In genomic region chr19:16076154-16076957, GRCh38 we compare ENCODE assay signal across 8 cellular contexts. TPM values are rescaled to one million over a fixed set of nuclear protein-coding genes. Genes with fewer than 3 reads are reported as not detected.
DNase-seq lines count a peak whose midpoint lies in the region; ATAC-seq, FAIRE-seq and TF ChIP-seq lines count a peak whose summit lies in the region.

TSS of gene TPM4 (plus strand) at chr19:16076495. CDS start at chr19:16076566, 71 bp downstream.

- peak within 1 kb of the TSS; percentile 66 for H2AFZ ChIP-seq in SU-DHL-6 (ENCODE audit: low read depth, low read length, severe bottlenecking)

- no peaks in the 10 kb centered on the region for H3K27me3 Mint-ChIP-seq in activated naive CD8-positive, alpha-beta T cell treated with anti-CD3 and anti-CD28 coated beads for 36 hours

- H3K9ac ChIP-seq in SU-DHL-6 (ENCODE audit: low read length), result peak within 1 kb of the TSS; percentile 92

- H3K36me3 ChIP-seq in SU-DHL-6 (ENCODE audit: low read length) (no peaks in the 10 kb centered on the region), pancreas (no peaks in the 10 kb centered on the region), thyroid gland (no peaks in the 10 kb centered on the region)

- no peaks in the 10 kb centered on the region for H3K9me3 Mint-ChIP-seq in activated naive CD8-positive, alpha-beta T cell treated with anti-CD3 and anti-CD28 coated beads for 36 hours

- H4K20me1 ChIP-seq in SU-DHL-6 (ENCODE audit: low read depth, low read length), result no peaks in the 10 kb centered on the region

- H3K79me2 ChIP-seq in SU-DHL-6 (ENCODE audit: insufficient read depth, low read length), result peaks cover 37% of the 10 kb centered on the region

- intact Hi-C loops in Right ventricle myocardium superior (cut with DNase I), result loop anchor here (5.0 kb wide), 1 partner anchor 36 kb away; the partner anchor contains the start of gene RAB8A
- intact Hi-C loops in pancreas (cut with DNase I), result no loop called here
- intact Hi-C loops in thyroid gland (cut with DNase I), result no loop called here

- peak within 1 kb of the TSS; percentile 94 for H3K4me2 ChIP-seq in SU-DHL-6 (ENCODE audit: low read depth, low read length, poor library complexity, severe bottlenecking)

- TF ChIP-seq POLR2A in thyroid gland (IDR thresholded peaks at IDR 0.05), result peak; percentile 51 to 68

- H3K4me1 ChIP-seq in pancreas (peaks cover 0 to 7% (median 3%) of the 10 kb centered on the region in 3 donors), thyroid gland (peaks cover 13 to 16% of the 10 kb centered on the region in 2 donors)

- H3K4me3 ChIP-seq in SU-DHL-6 (ENCODE audit: insufficient read depth, low read length, poor library complexity, severe bottlenecking), result peak within 1 kb of the TSS; percentile 89
- peak within 1 kb of the TSS; percentile 77 to 95 (median 84) for H3K4me3 ChIP-seq in pancreas
- H3K4me3 ChIP-seq in thyroid gland (replicated peaks in 1 of 3), result peak within 1 kb of the TSS; percentile 1 to 98 (median 88)

- TF ChIP-seq EP300 in Ishikawa (IDR thresholded peaks at IDR 0.05; ENCODE audit: borderline replicate concordance), result peak; percentile 35; the same call in 1 of the 2 replicates

- 0 to 1% methylated on average over 60 to 101 of the region's 101 CpGs for WGBS in pancreas, 2 donors
- 0 to 1% methylated on average over 17 to 19 of the region's 101 CpGs for WGBS in thyroid gland, 2 donors

- no peak for TF ChIP-seq CTCF in SU-DHL-6 (IDR thresholded peaks at IDR 0.05; ENCODE audit: insufficient read depth, low read length, poor library complexity, severe bottlenecking)
- TF ChIP-seq CTCF in pancreas (IDR thresholded peaks at IDR 0.05), result no peak
- no peak for TF ChIP-seq CTCF in thyroid gland (IDR thresholded peaks at IDR 0.05)

- no peak for FAIRE-seq in pancreas (lab: Jason Lieb, UNC)

- H3K9me3 ChIP-seq in SU-DHL-6 (ENCODE audit: insufficient read depth, low read length) (no peaks in the 10 kb centered on the region), pancreas (no peaks in the 10 kb centered on the region), thyroid gland (no peaks in the 10 kb centered on the region)

- peaks cover 52% of the 10 kb centered on the region for H3K4me1 Mint-ChIP-seq in activated naive CD8-positive, alpha-beta T cell treated with anti-CD3 and anti-CD28 coated beads for 36 hours

- H3K27me3 ChIP-seq in SU-DHL-6 (ENCODE audit: low read length), result no peaks in the 10 kb centered on the region
- H3K27me3 ChIP-seq in pancreas, result no peaks in the 10 kb centered on the region
- H3K27me3 ChIP-seq in thyroid gland, result no peaks in the 10 kb centered on the region

- no peaks in the 10 kb centered on the region for H3K9me2 ChIP-seq in SU-DHL-6 (replicated peaks; ENCODE audit: insufficient read depth, low read length)

- peaks cover 34% of the 10 kb centered on the region for H3K36me3 Mint-ChIP-seq in activated naive CD8-positive, alpha-beta T cell treated with anti-CD3 and anti-CD28 coated beads for 36 hours

- H3F3A ChIP-seq in SU-DHL-6 (ENCODE audit: insufficient read depth), result peaks cover 41% of the 10 kb centered on the region

- peak; percentile 92 for DNase-seq in DMS 273 (lab: John Stamatoyannopoulos, UW; ENCODE audit: unreplicated experiment)
- DNase-seq in activated naive CD8-positive, alpha-beta T cell treated with anti-CD3 and anti-CD28 coated beads for 36 hours, result peak; percentile 90
- DNase-seq in Right ventricle myocardium superior, result peak; percentile 95
- peak; percentile 76 to 90 (median 84) for DNase-seq in pancreas
- DNase-seq in thyroid gland, result peak; percentile 72 to 76

- peak within 1 kb of the TSS; percentile 96 for H3K27ac ChIP-seq in SU-DHL-6 (ENCODE audit: low read depth, low read length)
- peak within 1 kb of the TSS; percentile 82 to 95 (median 94) for H3K27ac ChIP-seq in pancreas
- peak within 1 kb of the TSS; percentile 95 to 99 (median 98) for H3K27ac ChIP-seq in thyroid gland

- peak; percentile 56 for ATAC-seq in GM21367 (IDR thresholded peaks at IDR 0.05; ENCODE audit: unreplicated experiment)
- peak; percentile 87 for ATAC-seq in Right ventricle myocardium superior (ENCODE audit: poor library complexity)
- ATAC-seq in pancreas, result peak; percentile 73 to 79 (median 78)

- peak within 1 kb of the TSS; percentile 100 for H3K27ac Mint-ChIP-seq in activated naive CD8-positive, alpha-beta T cell treated with anti-CD3 and anti-CD28 coated beads for 36 hours

- no peak for TF ChIP-seq RAD21 in Ishikawa (IDR thresholded peaks at IDR 0.05; ENCODE audit: low read depth)

- peak within 1 kb of the TSS; percentile 81 for H3K4me3 Mint-ChIP-seq in activated naive CD8-positive, alpha-beta T cell treated with anti-CD3 and anti-CD28 coated beads for 36 hours

TF ChIP-seq in Ishikawa, 13 proteins besides CTCF, POLR2A, EP300 and RAD21:
- peak; percentile 88 for TF ChIP-seq CREB1 (IDR thresholded peaks at IDR 0.05; ENCODE audit: low read depth)
- no peak for TF ChIP-seq CEBPB (IDR thresholded peaks at IDR 0.05)
- peak; percentile 59; the same call in 1 of the 2 replicates for TF ChIP-seq YY1 (IDR thresholded peaks at IDR 0.05; ENCODE audit: low read depth)
- peak; percentile 9; the same call in 1 of the 2 replicates for TF ChIP-seq USF1 (IDR thresholded peaks at IDR 0.05)

RNA-seq across cellular contexts. Expression of gene TPM4, which starts in this region (rescaled TPM):
- 100 to 1,000 TPM; 203 to 204 TPM for total RNA-seq in activated naive CD8-positive, alpha-beta T cell treated with anti-CD3 and anti-CD28 coated beads for 36 hours
- 74.7 TPM for total RNA-seq in Right ventricle myocardium superior
- 100 to 1,000 TPM in 2 of 6 donors, 10 to 100 TPM in 4; 36.8 to 161 (median 50.8) TPM for total RNA-seq in pancreas
- polyA plus RNA-seq in pancreas, result 100 to 1,000 TPM; 102 to 126 TPM
- total RNA-seq in thyroid gland, result 100 to 1,000 TPM; 101 to 296 (median 151) TPM

Comparison
In these comparisons a context has a peak if more than half of its experiments do, and no peak if none do; other contexts are left out.
1. Peak in every context shown above with its lines: DNase-seq, ATAC-seq, H3K4me3 ChIP-seq and H3K27ac ChIP-seq.